Comparison of ENCODE assay signal across 30 cellular contexts in the genomic region with DNA sequence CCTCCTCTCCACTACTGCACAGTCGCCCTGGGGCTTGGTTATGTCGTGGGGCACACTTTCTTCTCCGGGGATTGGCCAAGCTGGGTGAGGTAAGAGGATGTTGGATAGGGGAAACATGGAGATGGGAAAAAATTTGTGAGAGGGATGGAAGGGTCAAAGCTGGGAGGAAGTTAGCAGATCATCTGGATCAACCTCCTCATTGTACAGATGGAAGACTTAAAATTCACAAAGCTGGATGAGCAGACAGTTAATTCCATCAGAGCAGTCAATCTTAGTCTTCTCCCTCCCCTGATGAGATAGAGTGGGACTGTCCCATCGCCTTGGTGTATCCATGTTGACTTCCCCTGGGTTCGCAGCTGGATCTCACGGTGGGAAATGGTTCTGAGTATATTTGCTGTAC.
"Had no signal": no experiment of that assay in that cellular context is flagged by ENCODE, and none has a peak within 500 bp of the region (broad histone marks: within the 10 kb centered on the region; RNA-seq: fewer than 3 reads in every experiment).

No MANE protein-coding gene starts in this region.

- H3K4me1 ChIP-seq: pancreas, prostate gland, testis, transverse colon, upper lobe of left lung, vagina had no signal

- H3K27ac ChIP-seq: left ventricle myocardium inferior, neural progenitor cell, pancreas, prostate gland, skin epidermis, stomach, testis, thyroid gland, transverse colon, vagina had no signal

- H3K27me3 ChIP-seq: neural progenitor cell, pancreas, testis, thyroid gland, transverse colon, upper lobe of left lung, vagina had no signal

- H3K9ac ChIP-seq: neural progenitor cell had no signal

- ATAC-seq: natural killer cell; pancreas; right cardiac atrium; sciatic nerve; stimulated activated naive B cell treated with anti-CD40 and anti-IgM and Interleukin-4, amounts not matched to agents 10 μg/mL and 1 μg/mL and 100 μg/mL, for 72 hours; stimulated activated naive CD8-positive, alpha-beta T cell treated with anti-CD3 and anti-CD28 coated beads, Interleukin-15, Interleukin-2, amounts not matched to agents 100 U/mL and 50 U/mL, for 24 hours had no signal

- DNase-seq: hypothalamus; immature natural killer cell; left ventricle myocardium inferior; mesendoderm; naive B cell; natural killer cell; nephron progenitor cell; nucleus accumbens; pancreas; posterior cingulate gyrus; retina; right cardiac atrium; stimulated activated CD4-positive, alpha-beta T cell treated with anti-CD3 and anti-CD28 coated beads, Interleukin-12 subunit alpha, Interleukin-12 subunit beta, amount 100 ng/mL, for 4 hours; stimulated activated CD4-positive, alpha-beta T cell treated with anti-CD3 and anti-CD28 coated beads, Interleukin-15, amount 100 ng/mL, for 24 hours; stimulated activated CD4-positive, alpha-beta T cell treated with anti-CD3 and anti-CD28 coated beads, Interleukin-2, amount 100 ng/mL, for 24 hours; stimulated activated CD4-positive, alpha-beta T cell treated with anti-CD3 and anti-CD28 coated beads, Interleukin-4, amount 100 ng/mL, for 1 hour; stimulated activated naive B cell treated with anti-CD40 and anti-IgM and Interleukin-4, amounts not matched to agents 10 μg/mL and 1 μg/mL and 100 μg/mL, for 72 hours; stimulated activated naive CD8-positive, alpha-beta T cell treated with anti-CD3 and anti-CD28 coated beads, Interleukin-15, Interleukin-2, amounts not matched to agents 100 U/mL and 50 U/mL, for 24 hours; stomach; testis; thyroid gland; transverse colon; upper lobe of left lung had no signal

- H2AFZ ChIP-seq: neural progenitor cell had no signal

- H3K4me2 ChIP-seq: neural progenitor cell had no signal

- H3K9me3 ChIP-seq: left ventricle myocardium inferior, pancreas, prostate gland, stomach, testis, thyroid gland, transverse colon, upper lobe of left lung, vagina had no signal

- H3K36me3 ChIP-seq: neural progenitor cell, pancreas, prostate gland, thyroid gland, transverse colon, upper lobe of left lung had no signal

- H3K4me3 ChIP-seq: left ventricle myocardium inferior, lung, neural progenitor cell, pancreas, prostate gland, skin epidermis, stomach, testis, thyroid gland, transverse colon, upper lobe of left lung, vagina had no signal

- FAIRE-seq: islet of Langerhans, pancreas had no signal
